In the genomic region with DNA sequence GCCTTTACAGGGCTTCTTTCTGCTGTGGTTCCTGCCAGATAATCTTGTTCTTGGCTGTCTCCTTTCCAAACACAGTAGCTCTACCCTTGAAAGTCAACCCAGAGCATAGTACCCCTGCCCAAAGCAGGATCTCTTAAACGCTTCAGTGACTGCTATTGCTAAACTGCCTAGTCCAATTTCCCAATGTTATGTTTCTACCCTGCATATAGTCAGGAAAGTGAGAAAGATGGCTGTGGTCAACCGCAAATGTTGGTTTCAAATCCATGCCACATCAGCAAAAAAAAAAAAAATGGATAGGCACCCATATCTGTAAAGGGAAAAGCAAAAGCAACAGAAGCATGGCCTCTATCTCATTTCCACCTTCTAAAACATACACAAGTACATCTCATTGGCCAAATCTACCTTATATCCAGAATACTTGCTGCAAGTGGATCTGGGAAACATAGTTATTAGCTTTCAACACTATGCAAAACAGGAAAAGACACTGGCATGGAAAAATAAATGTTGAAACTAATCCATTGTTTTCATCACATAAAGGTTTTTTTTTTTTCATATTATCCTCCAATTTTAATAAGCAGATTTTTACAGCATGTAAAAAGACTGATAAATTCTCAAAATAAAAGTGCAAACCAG, we compare ENCODE assay signal across 1 cellular context.
TF ChIP-seq lines count a peak whose summit lies in the region.

No MANE protein-coding gene starts in this region.

TF ChIP-seq in HepG2, 621 proteins besides CTCF, POLR2A, EP300 and RAD21:
- TF ChIP-seq ZFX (CRISPR knock-in tag; IDR thresholded peaks at IDR 0.05; ENCODE audit: low read depth) (no peak), TARDBP (CRISPR knock-in tag; IDR thresholded peaks at IDR 0.05) (no peak), MTA3 (CRISPR knock-in tag; IDR thresholded peaks at IDR 0.05) (no peak), FOXK2 (IDR thresholded peaks at IDR 0.05) (no peak), MAFF (IDR thresholded peaks at IDR 0.05; ENCODE audit: low read depth, low read length) (peak; percentile 44; the same call in 1 of the 2 replicates), MAFK (conservative IDR thresholded peaks at IDR 0.05 in 1 of 2, IDR thresholded peaks at IDR 0.05 in 1 of 2; ENCODE audit: low read length in 2 of 2) (peak; percentile 59 to 65; a peak in 3 of 4 replicates)
